1 cellular context compared by ENCODE assay signal in genomic region chrX:53674581-53674980, GRCh38.
TF ChIP-seq lines count a peak whose summit lies in the region.

No MANE protein-coding gene starts in this region.

TF ChIP-seq in IMR-90, 13 proteins besides CTCF, POLR2A, EP300 and RAD21 (continued from another document):
- TF ChIP-seq ELK1 (IDR thresholded peaks at IDR 0.05; ENCODE audit: borderline replicate concordance, low read depth, low read length) (no peak), MAFK (IDR thresholded peaks at IDR 0.05; ENCODE audit: low read depth, low read length) (no peak)
